Comparison of ENCODE assay signal across 9 cellular contexts in the genomic region with DNA sequence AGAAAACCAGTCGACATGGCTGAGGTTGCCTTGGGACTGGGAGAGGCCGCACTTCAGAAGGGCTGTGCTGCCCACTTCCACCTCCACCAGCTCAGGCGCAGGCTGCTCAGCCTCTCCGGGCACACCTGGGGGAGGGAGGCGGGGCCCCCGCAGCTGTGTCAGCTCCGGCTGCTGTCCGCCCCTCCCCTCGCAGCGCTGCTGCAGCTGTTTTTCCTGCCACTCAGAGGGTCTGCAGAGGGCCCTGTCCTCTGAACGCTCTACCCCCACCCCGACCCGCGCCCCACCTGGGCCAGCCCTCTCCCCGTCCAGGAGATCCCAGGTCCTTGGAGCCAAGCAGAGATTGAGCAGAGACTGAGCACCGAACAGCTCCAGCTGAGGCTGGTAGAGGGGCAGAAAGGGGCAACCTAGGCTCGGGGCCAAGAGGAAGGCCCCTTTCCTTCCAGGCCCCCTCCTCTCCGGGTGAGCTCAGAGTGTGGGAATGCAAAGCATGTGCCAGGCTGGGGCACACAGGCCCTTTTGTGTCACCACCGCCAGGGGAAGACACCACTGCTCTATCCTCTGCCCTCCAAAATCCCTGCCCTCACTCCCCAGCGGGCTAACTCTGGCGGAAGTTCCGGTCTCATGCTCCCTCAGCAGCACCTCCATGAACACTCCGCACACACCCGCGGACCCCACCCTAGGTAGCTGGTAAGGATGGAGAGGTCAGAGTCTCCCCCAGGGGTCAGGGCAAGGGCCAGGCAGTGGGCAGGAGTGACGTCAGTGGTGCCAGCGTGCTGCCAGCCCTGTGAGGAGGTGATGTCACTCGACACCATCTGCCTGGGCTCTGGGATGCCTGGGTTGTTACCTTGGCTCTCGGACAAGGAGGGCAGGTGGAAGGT. TPM values are rescaled to one million over a fixed set of nuclear protein-coding genes. Genes with fewer than 3 reads are reported as not detected.
A peak's percentile ranks its signal among the peaks of the same experiment; 100 is the strongest.
DNase-seq lines count a peak whose midpoint lies in the region; ATAC-seq and TF ChIP-seq lines count a peak whose summit lies in the region.
"Had no signal": no experiment of that assay in that cellular context is flagged by ENCODE, and none has a peak within 500 bp of the region (broad histone marks: within the 10 kb centered on the region; RNA-seq: fewer than 3 reads in every experiment).

No MANE protein-coding gene starts in this region.

- H3K9me3 Mint-ChIP-seq in HFFc6 (no peaks in the 10 kb centered on the region), T-cell (no peaks in the 10 kb centered on the region)
- H3K9me3 Mint-ChIP-seq: natural killer cell treated with Interleukin-12 subunit alpha and Interleukin-12 subunit beta and Interleukin-15 and Interleukin-18, amount 100 ng/mL, for 72 hours had no signal

- DNase-seq in C1 segment of cervical spinal cord (lab: John Stamatoyannopoulos, UW) (peak in 10 of 14 donors; percentile 50 to 86 (median 73)), HFFc6 (no peak), T-cell (peak in 26 of 34 experiments; percentile 28 to 64 (median 50)), cerebellar cortex (ENCODE audit: low spot score) (peak; percentile 79), left lobe of liver (ENCODE audit: low spot score) (no peak), NCI-H1048 (lab: John Stamatoyannopoulos, UW) (no peak)
- peak; percentile 63 for DNase-seq in stimulated activated CD8-positive, alpha-beta memory T cell treated with anti-CD3 and anti-CD28 coated beads, Interleukin-4, amount 100 ng/mL, for 48 hours

- POLR2A ChIA-PET in T-cell (lab: Charles Lee): interaction anchor here in 1 of 2 donors (0.6 to 0.7 kb wide), 2 partner anchors 13 to 220 kb away, joined by 3 to 4 read pairs; no protein-coding TSS in a partner anchor

- H3K36me3 Mint-ChIP-seq in HFFc6 (ENCODE audit: low read depth) (no peaks in the 10 kb centered on the region), T-cell (no peaks in the 10 kb centered on the region)
- H3K36me3 Mint-ChIP-seq: natural killer cell treated with Interleukin-12 subunit alpha and Interleukin-12 subunit beta and Interleukin-15 and Interleukin-18, amount 100 ng/mL, for 72 hours had no signal

- peak; percentile 31; the same call in 1 of the 2 replicates for TF ChIP-seq CTCF in HFFc6 (IDR thresholded peaks at IDR 0.05)

- H3K4me1 Mint-ChIP-seq in HFFc6 (ENCODE audit: low read depth) (peaks cover 9% of the 10 kb centered on the region), T-cell (peaks cover 22 to 41% (median 23%) of the 10 kb centered on the region in 3 donors)

- ATAC-seq in T-cell (replicated peaks in 1 of 4): peak; percentile 72 to 79 (median 73)
- peak; percentile 12 for ATAC-seq in left lobe of liver
- no peak for ATAC-seq in HG03571 (IDR thresholded peaks at IDR 0.05; ENCODE audit: unreplicated experiment)

- peaks cover 11% of the 10 kb centered on the region; the same call in 1 of the 2 replicates for H3K27me3 Mint-ChIP-seq in HFFc6 (ENCODE audit: insufficient read depth)
- H3K27me3 Mint-ChIP-seq in T-cell: peaks cover 5 to 28% of the 10 kb centered on the region in 2 donors

- peak overlapping the region; percentile 24; the same call in 1 of the 2 replicates for H3K4me3 Mint-ChIP-seq in HFFc6
- peak overlapping the region; percentile 64 to 80 (median 70) for H3K4me3 Mint-ChIP-seq in T-cell
- H3K4me3 Mint-ChIP-seq: natural killer cell treated with Interleukin-12 subunit alpha and Interleukin-12 subunit beta and Interleukin-15 and Interleukin-18, amount 100 ng/mL, for 72 hours had no signal

- CTCF ChIA-PET in T-cell (lab: Charles Lee): interaction anchor here (1.0 to 1.2 kb wide), 3 partner anchors 9 to 41 kb away, joined by 3 to 6 read pairs (median 4); no protein-coding TSS in a partner anchor

- no peak overlapping the region for H3K27ac Mint-ChIP-seq in HFFc6
- H3K27ac Mint-ChIP-seq in T-cell: no peak overlapping the region
- H3K27ac Mint-ChIP-seq: natural killer cell treated with Interleukin-12 subunit alpha and Interleukin-12 subunit beta and Interleukin-15 and Interleukin-18, amount 100 ng/mL, for 72 hours had no signal

RNA-seq across cellular contexts. Expression of gene MCAM, which starts 1.6 kb away (rescaled TPM):
- 1 to 10 TPM; 1.8 to 7.7 (median 6.9) TPM for total RNA-seq in HFFc6 (2021; fragmentation: NEBNext Ultra II Directional; extraction: Animal tissue kit (Norgen Biotek cat#: 25700))
- total RNA-seq in T-cell (10 to 100 TPM in 1 of 5 donors, 1 to 10 TPM in 1, under 1 TPM in 3; 0.50 to 10.2 (median 0.76) TPM), left lobe of liver (1.5 TPM)

RNA-seq across cellular contexts. Expression of gene RNF26, which starts 18.9 kb away (rescaled TPM):
- total RNA-seq in HFFc6 (2021; fragmentation: NEBNext Ultra II Directional; extraction: Animal tissue kit (Norgen Biotek cat#: 25700)): 10 to 100 TPM; 48.6 to 63.5 (median 52.7) TPM
- total RNA-seq in T-cell (10 to 100 TPM; 18.4 to 21.4 (median 20.3) TPM), left lobe of liver (15.0 TPM)

RNA-seq across cellular contexts. Expression of gene C1QTNF5, which starts 25.3 kb away (rescaled TPM):
- 10 to 100 TPM in 5 of 6 experiments, 1 to 10 TPM in 1; 8.2 to 16.1 (median 15.1) TPM for total RNA-seq in HFFc6 (2021; fragmentation: NEBNext Ultra II Directional; extraction: Animal tissue kit (Norgen Biotek cat#: 25700))
- total RNA-seq in T-cell: not detected
- total RNA-seq in left lobe of liver: 4.7 TPM
- total RNA-seq: natural killer cell treated with Interleukin-12 subunit alpha and Interleukin-12 subunit beta and Interleukin-15 and Interleukin-18, amount 100 ng/mL, for 72 hours had no signal

RNA-seq across cellular contexts. Expression of gene MFRP, which starts 31.1 kb away (rescaled TPM):
- total RNA-seq in HFFc6 (2021; fragmentation: NEBNext Ultra II Directional; extraction: Animal tissue kit (Norgen Biotek cat#: 25700)): not detected
- not detected for total RNA-seq in T-cell
- total RNA-seq in left lobe of liver: not detected
- total RNA-seq: natural killer cell treated with Interleukin-12 subunit alpha and Interleukin-12 subunit beta and Interleukin-15 and Interleukin-18, amount 100 ng/mL, for 72 hours had no signal

Comparison
In these comparisons a context has a peak if more than half of its experiments do, and no peak if none do; other contexts are left out.
1. DNase-seq: peak in C1 segment of cervical spinal cord (10 of 14), T-cell (26 of 34), cerebellar cortex (single experiment) and stimulated activated CD8-positive, alpha-beta memory T cell treated with anti-CD3 and anti-CD28 coated beads, Interleukin-4, amount 100 ng/mL, for 48 hours (single experiment); none in HFFc6 (single experiment), left lobe of liver (single experiment) and NCI-H1048 (single experiment).